1 cellular context compared by ENCODE assay signal in the genomic region with DNA sequence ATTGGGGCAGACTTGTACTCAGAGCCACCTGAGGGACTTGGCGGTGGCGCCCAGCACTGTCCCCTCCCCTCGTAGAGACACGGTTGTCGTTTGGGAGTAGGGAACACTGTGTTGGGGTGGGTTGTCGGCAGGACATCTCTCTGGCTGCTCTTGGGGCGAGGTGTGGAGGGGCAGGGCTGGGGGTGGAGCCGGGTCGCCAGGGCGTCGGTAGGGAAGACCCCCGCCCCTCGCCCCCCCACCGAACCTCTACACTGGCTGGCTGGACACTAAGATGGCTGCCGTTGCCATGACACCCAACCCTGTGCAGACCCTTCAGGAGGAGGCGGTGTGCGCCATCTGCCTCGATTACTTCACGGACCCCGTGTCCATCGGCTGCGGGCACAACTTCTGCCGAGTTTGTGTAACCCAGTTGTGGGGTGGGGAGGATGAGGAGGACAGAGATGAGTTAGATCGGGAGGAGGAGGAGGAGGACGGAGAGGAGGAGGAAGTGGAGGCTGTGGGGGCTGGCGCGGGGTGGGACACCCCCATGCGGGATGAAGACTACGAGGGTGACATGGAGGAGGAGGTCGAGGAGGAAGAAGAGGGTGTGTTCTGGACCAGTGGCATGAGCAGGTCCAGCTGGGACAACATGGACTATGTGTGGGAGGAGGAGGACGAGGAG.
TF ChIP-seq lines count a peak whose summit lies in the region.

No MANE protein-coding gene starts in this region.

TF ChIP-seq in HCT116, 20 proteins besides CTCF, POLR2A, EP300 and RAD21:
- TF ChIP-seq ZFX (IDR thresholded peaks at IDR 0.05) (no peak), EZH2 (IDR thresholded peaks at IDR 0.05) (no peak), POLR2AphosphoS5 (IDR thresholded peaks at IDR 0.05; ENCODE audit: low read depth, low read length) (peak; percentile 82), FOSL1 (IDR thresholded peaks at IDR 0.05; ENCODE audit: low read depth) (no peak), JUND (IDR thresholded peaks at IDR 0.05) (no peak), SRF (IDR thresholded peaks at IDR 0.05; ENCODE audit: low read depth) (no peak), EZH2phosphoT487 (IDR thresholded peaks at IDR 0.05; ENCODE audit: borderline replicate concordance) (no peak), YY1 (IDR thresholded peaks at IDR 0.05; ENCODE audit: extremely low read depth, insufficient replicate concordance, low read depth, low read length) (peak; percentile 70), ELF1 (IDR thresholded peaks at IDR 0.05; ENCODE audit: borderline replicate concordance, low read depth) (no peak), TCF7L2 (IDR thresholded peaks at IDR 0.05; ENCODE audit: borderline replicate concordance, extremely low read depth, insufficient read depth, insufficient read length) (no peak), SP1 (IDR thresholded peaks at IDR 0.05; ENCODE audit: low read depth) (no peak), CEBPB (IDR thresholded peaks at IDR 0.05; ENCODE audit: low read depth) (no peak), ZNF274 (IDR thresholded peaks at IDR 0.05; ENCODE audit: low read depth, low read length) (no peak), EGR1 (IDR thresholded peaks at IDR 0.05; ENCODE audit: low read depth) (no peak)
- TF ChIP-seq, protein P1, sequence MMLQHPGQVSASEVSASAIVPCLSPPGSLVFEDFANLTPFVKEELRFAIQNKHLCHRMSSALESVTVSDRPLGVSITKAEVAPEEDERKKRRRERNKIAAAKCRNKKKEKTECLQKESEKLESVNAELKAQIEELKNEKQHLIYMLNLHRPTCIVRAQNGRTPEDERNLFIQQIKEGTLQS (IDR thresholded peaks at IDR 0.05) = no peak
- TF ChIP-seq, protein P2, sequence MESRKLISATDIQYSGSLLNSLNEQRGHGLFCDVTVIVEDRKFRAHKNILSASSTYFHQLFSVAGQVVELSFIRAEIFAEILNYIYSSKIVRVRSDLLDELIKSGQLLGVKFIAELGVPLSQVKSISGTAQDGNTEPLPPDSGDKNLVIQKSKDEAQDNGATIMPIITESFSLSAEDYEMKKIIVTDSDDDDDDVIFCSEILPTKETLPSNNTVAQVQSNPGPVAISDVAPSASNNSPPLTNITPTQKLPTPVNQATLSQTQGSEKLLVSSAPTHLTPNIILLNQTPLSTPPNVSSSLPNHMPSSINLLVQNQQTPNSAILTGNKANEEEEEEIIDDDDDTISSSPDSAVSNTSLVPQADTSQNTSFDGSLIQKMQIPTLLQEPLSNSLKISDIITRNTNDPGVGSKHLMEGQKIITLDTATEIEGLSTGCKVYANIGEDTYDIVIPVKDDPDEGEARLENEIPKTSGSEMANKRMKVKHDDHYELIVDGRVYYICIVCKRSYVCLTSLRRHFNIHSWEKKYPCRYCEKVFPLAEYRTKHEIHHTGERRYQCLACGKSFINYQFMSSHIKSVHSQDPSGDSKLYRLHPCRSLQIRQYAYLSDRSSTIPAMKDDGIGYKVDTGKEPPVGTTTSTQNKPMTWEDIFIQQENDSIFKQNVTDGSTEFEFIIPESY (IDR thresholded peaks at IDR 0.05; ENCODE audit: extremely low read depth, insufficient replicate concordance, low read length) = peak; percentile 2
